Comparison of ENCODE assay signal across 1 cellular context in genomic region chr17:41553987-41554680, GRCh38.
TF ChIP-seq lines count a peak whose summit lies in the region.

No MANE protein-coding gene starts in this region.

TF ChIP-seq in HepG2, 621 proteins besides CTCF, POLR2A, EP300 and RAD21:
- TF ChIP-seq, protein P1, sequence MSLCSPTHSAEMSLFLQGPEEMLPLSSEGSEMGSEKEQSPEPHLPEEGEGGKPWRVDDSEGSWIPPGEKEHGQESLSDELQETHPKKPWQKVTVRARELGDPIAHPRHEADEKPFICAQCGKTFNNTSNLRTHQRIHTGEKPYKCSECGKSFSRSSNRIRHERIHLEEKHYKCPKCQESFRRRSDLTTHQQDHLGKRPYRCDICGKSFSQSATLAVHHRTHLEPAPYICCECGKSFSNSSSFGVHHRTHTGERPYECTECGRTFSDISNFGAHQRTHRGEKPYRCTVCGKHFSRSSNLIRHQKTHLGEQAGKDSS (CRISPR knock-in tag; IDR thresholded peaks at IDR 0.05; ENCODE audit: borderline replicate concordance, low read depth) = no peak
- TF ChIP-seq HNF4G (IDR thresholded peaks at IDR 0.05; ENCODE audit: borderline replicate concordance, low read depth, low read length) (no peak), HNF4G (CRISPR knock-in tag; IDR thresholded peaks at IDR 0.05; ENCODE audit: borderline replicate concordance, low read depth) (no peak), MAFF (IDR thresholded peaks at IDR 0.05; ENCODE audit: low read depth, low read length) (no peak), ZNF292 (CRISPR knock-in tag; IDR thresholded peaks at IDR 0.05; ENCODE audit: borderline replicate concordance, low read depth) (no peak), ATF3 (CRISPR knock-in tag; IDR thresholded peaks at IDR 0.05) (no peak), ZNF24 (IDR thresholded peaks at IDR 0.05) (peak; percentile 74; the same call in 1 of the 2 replicates), SALL1 (CRISPR knock-in tag; IDR thresholded peaks at IDR 0.05) (no peak), NFYC (CRISPR knock-in tag; IDR thresholded peaks at IDR 0.05) (no peak)
